Comparison of ENCODE assay signal across 10 cellular contexts in genomic region chr6:17473554-17473953, GRCh38.
DNase-seq lines count a peak whose midpoint lies in the region; ATAC-seq, FAIRE-seq and TF ChIP-seq lines count a peak whose summit lies in the region.
"Had no signal": no experiment of that assay in that cellular context is flagged by ENCODE, and none has a peak within 500 bp of the region (broad histone marks: within the 10 kb centered on the region; RNA-seq: fewer than 3 reads in every experiment).

No MANE protein-coding gene starts in this region.

- H3K4me1 ChIP-seq in A549 (peaks cover 38% of the 10 kb centered on the region), muscle layer of colon (ENCODE audit: insufficient read depth, low read length) (peaks cover 70% of the 10 kb centered on the region)

- H3K9me3 ChIP-seq in A549: no peaks in the 10 kb centered on the region
- no peaks in the 10 kb centered on the region for H3K9me3 ChIP-seq in muscle layer of colon (ENCODE audit: low read length)

- TF ChIP-seq EP300 in A549 (IDR thresholded peaks at IDR 0.05): no peak

- no peak for FAIRE-seq in A549 (lab: Jason Lieb, UNC)

- DNase-seq in A549 (ENCODE audit: low read depth in 1 of 2, low spot score in 1 of 2): no peak
- peak; percentile 15 for DNase-seq in NCI-H1417 treated with DMSO at 0.1 percent for 48 hours (lab: John Stamatoyannopoulos, UW)
- no peak for DNase-seq in NK-92 treated with Interleukin-12 subunit alpha and Interleukin-12 subunit beta, amount 100 ng/mL, for 24 hours (lab: John Stamatoyannopoulos, UW)
- no peak for DNase-seq in foreskin fibroblast
- DNase-seq in hepatic stellate cell (ENCODE audit: low spot score): no peak
- DNase-seq: activated CD4-positive, alpha-beta T cell treated with anti-CD3 and anti-CD28 coated beads, Interleukin-2, amount 10 ng/mL, durations not matched to agents 7 days and 5 days had no signal

- no peaks in the 10 kb centered on the region for H3K27me3 ChIP-seq in muscle layer of colon (ENCODE audit: control insufficient read depth in 1 of 2, insufficient read depth in 2 of 2, low read length in 2 of 2)

- H3K9ac ChIP-seq in muscle layer of colon (ENCODE audit: low read length): no peak overlapping the region

- POLR2A ChIA-PET in A549 (lab: Yijun Ruan, JAX): no interaction called here

- TF ChIP-seq RAD21 in A549 (conservative IDR thresholded peaks at IDR 0.05 in 1 of 2, IDR thresholded peaks at IDR 0.05 in 1 of 2): no peak

- no peak overlapping the region for H3K4me3 ChIP-seq in A549
- no peak overlapping the region for H3K4me3 ChIP-seq in muscle layer of colon (ENCODE audit: low read depth in 1 of 2, low read length in 2 of 2)
- no peak overlapping the region for H3K4me3 ChIP-seq in foreskin fibroblast (ENCODE audit: low read depth in 1 of 2, low read length in 2 of 2)

- H3K27ac ChIP-seq in A549 (peak overlapping the region in 1 of 2 experiments; percentile 42; a peak in 1 of 6 replicates), VCaP (peak overlapping the region; percentile 53; the same call in 1 of the 2 replicates), muscle layer of colon (ENCODE audit: low read depth, low read length) (peak overlapping the region; percentile 83)

- peak overlapping the region; percentile 64 for H3K4me2 ChIP-seq in A549

- CTCF ChIA-PET in A549 (lab: Yijun Ruan, JAX): no interaction called here

- 87% methylated on average over 2 of the region's 2 CpGs for WGBS in A549 (ENCODE audit: missing lambda C conversion rate)

- no peaks in the 10 kb centered on the region for H3K36me3 ChIP-seq in muscle layer of colon (ENCODE audit: insufficient read depth, low read length)

- no peak for TF ChIP-seq CTCF in A549 (IDR thresholded peaks at IDR 0.05)
- TF ChIP-seq CTCF in VCaP (conservative IDR thresholded peaks at IDR 0.05): no peak
- no peak for TF ChIP-seq CTCF in foreskin fibroblast (IDR thresholded peaks at IDR 0.05; ENCODE audit: low read depth, low read length)

- ATAC-seq in A549 (no peak), GM21381 (IDR thresholded peaks at IDR 0.05; ENCODE audit: unreplicated experiment) (no peak)
- ATAC-seq: left lobe of liver had no signal

- no peak for TF ChIP-seq POLR2A in A549 (IDR thresholded peaks at IDR 0.05; ENCODE audit: low read length)

TF ChIP-seq in A549, 52 proteins besides CTCF, POLR2A, EP300 and RAD21:
- TF ChIP-seq JUN (IDR thresholded peaks at IDR 0.05): no peak
- no peak for TF ChIP-seq MAFK (IDR thresholded peaks at IDR 0.05; ENCODE audit: partially characterized antibody)
- no peak for TF ChIP-seq TFCP2L1 (CRISPR knock-in tag; IDR thresholded peaks at IDR 0.05)
- no peak for TF ChIP-seq ZNF302 (CRISPR knock-in tag; IDR thresholded peaks at IDR 0.05)
- TF ChIP-seq HDAC2 (IDR thresholded peaks at IDR 0.05): no peak
- TF ChIP-seq HMGXB4 (CRISPR knock-in tag; IDR thresholded peaks at IDR 0.05; ENCODE audit: borderline replicate concordance): no peak
- no peak for TF ChIP-seq USF2 (IDR thresholded peaks at IDR 0.05)
- TF ChIP-seq RNF2 (IDR thresholded peaks at IDR 0.05; ENCODE audit: borderline replicate concordance, low read depth): no peak
- TF ChIP-seq CEBPB (IDR thresholded peaks at IDR 0.05): no peak
- TF ChIP-seq BHLHE40 (IDR thresholded peaks at IDR 0.05; ENCODE audit: low read depth, low read length): no peak
- TF ChIP-seq POLR2AphosphoS2 (conservative IDR thresholded peaks at IDR 0.05; ENCODE audit: low read length): no peak
- TF ChIP-seq KDM5A (IDR thresholded peaks at IDR 0.05): no peak
- TF ChIP-seq REST (IDR thresholded peaks at IDR 0.05): no peak
- no peak for TF ChIP-seq ELK1 (IDR thresholded peaks at IDR 0.05; ENCODE audit: low read depth, low read length)
- no peak for TF ChIP-seq KDM1A (IDR thresholded peaks at IDR 0.05; ENCODE audit: low read depth)
- TF ChIP-seq EHMT2 (IDR thresholded peaks at IDR 0.05; ENCODE audit: low read depth): no peak
- no peak for TF ChIP-seq HEYL (CRISPR knock-in tag; IDR thresholded peaks at IDR 0.05)
- TF ChIP-seq PBX3 (IDR thresholded peaks at IDR 0.05): no peak
- TF ChIP-seq CBX8 (IDR thresholded peaks at IDR 0.05): no peak
TF ChIP-seq in A549: peak in this region for 0.
